Comparison of ENCODE assay signal across 8 cellular contexts in genomic region chr13:27353166-27353583, GRCh38.
A peak's percentile ranks its signal among the peaks of the same experiment; 100 is the strongest.
DNase-seq lines count a peak whose midpoint lies in the region; ATAC-seq, FAIRE-seq and TF ChIP-seq lines count a peak whose summit lies in the region.

No MANE protein-coding gene starts in this region.

- intact Hi-C loops in Calu3 (cut with micrococcal nuclease; ENCODE audit: unreplicated experiment): no loop called here

- no peak overlapping the region for H3K27ac Mint-ChIP-seq in Calu3 (ENCODE audit: unreplicated experiment)

- H3K4me1 Mint-ChIP-seq in Calu3 (ENCODE audit: low read depth, unreplicated experiment): peaks cover 8% of the 10 kb centered on the region

- DNase-seq in GM12865 (ENCODE audit: low read depth) (peak; percentile 92), astrocyte of the hippocampus (ENCODE audit: low read depth, low spot score) (peak; percentile 72), small intestine (peak; percentile 78), coronary artery (ENCODE audit: low spot score) (no peak), dedifferentiated amniotic fluid mesenchymal stem cell (ENCODE audit: extremely low spot score) (no peak), Calu3 (no peak)

- 7 to 32% (median 14%) methylated on average over 9 of the region's 9 CpGs for WGBS in small intestine, 3 donors

- BruUV-seq in Calu3 (replicated peaks; lab: Mats Ljungman, UMichigan): no TSS peak

- TF ChIP-seq CTCF in GM12865 (IDR thresholded peaks at IDR 0.05; ENCODE audit: insufficient read depth, low read depth, low read length, missing control alignments) (no peak), coronary artery (IDR thresholded peaks at IDR 0.05) (no peak), Calu3 (IDR thresholded peaks at IDR 0.05; ENCODE audit: unreplicated experiment) (no peak)

- H3K36me3 ChIP-seq in small intestine (ENCODE audit: control insufficient read depth in 2 of 2, insufficient read depth in 2 of 2, low read length in 2 of 2): no peaks in the 10 kb centered on the region

- no peaks in the 10 kb centered on the region for H3K4me1 ChIP-seq in small intestine (ENCODE audit: control insufficient read depth in 2 of 2, insufficient read depth in 1 of 2, low read depth in 1 of 2, low read length in 1 of 2)

- no peak for FAIRE-seq in small intestine (lab: Jason Lieb, UNC)

- peaks cover 33% of the 10 kb centered on the region for H3K27me3 Mint-ChIP-seq in Calu3 (ENCODE audit: unreplicated experiment)

- CTCF ChIA-PET in Calu3 (lab: Charles Lee): interaction anchor here (1.0 kb wide), 1 partner anchor 83 kb away, joined by 3 read pairs; the partner anchor contains the start of gene RASL11A

- peak overlapping the region; percentile 46 to 63 for H3K27ac ChIP-seq in small intestine (ENCODE audit: low read depth in 1 of 2, low read length in 1 of 2)
- no peak overlapping the region for H3K27ac ChIP-seq in coronary artery

- no peaks in the 10 kb centered on the region for H3K36me3 Mint-ChIP-seq in Calu3 (ENCODE audit: insufficient read depth, unreplicated experiment)

- ATAC-seq in GM21423 (IDR thresholded peaks at IDR 0.05; ENCODE audit: unreplicated experiment) (peak; percentile 91), HG03565 (IDR thresholded peaks at IDR 0.05; ENCODE audit: unreplicated experiment) (peak; percentile 97)

- no peaks in the 10 kb centered on the region for H3K9me3 Mint-ChIP-seq in Calu3 (ENCODE audit: low read depth, unreplicated experiment)

- H3K9me3 ChIP-seq in small intestine (ENCODE audit: control insufficient read depth, low read depth): no peaks in the 10 kb centered on the region

- H3K4me3 ChIP-seq in GM12865 (ENCODE audit: low read depth, low read length): peak overlapping the region; percentile 1
- peak overlapping the region in 1 of 2 donors; percentile 31 for H3K4me3 ChIP-seq in small intestine (ENCODE audit: low read depth in 1 of 2, low read length in 2 of 2)
- no peak overlapping the region for H3K4me3 ChIP-seq in coronary artery

- no peak overlapping the region for H3K4me3 Mint-ChIP-seq in Calu3 (ENCODE audit: low read depth, unreplicated experiment)

- no peaks in the 10 kb centered on the region for H3K27me3 ChIP-seq in small intestine (ENCODE audit: control insufficient read depth in 2 of 2, insufficient read depth in 2 of 2, low read length in 2 of 2)

Comparison
In these comparisons a context has a peak if more than half of its experiments do, and no peak if none do; other contexts are left out.
1. DNase-seq: peak in GM12865 (single experiment), astrocyte of the hippocampus (single experiment) and small intestine (single experiment); none in coronary artery (single experiment), dedifferentiated amniotic fluid mesenchymal stem cell (single experiment) and Calu3 (single experiment).
2. H3K27ac ChIP-seq: peak in small intestine (2 of 2); none in coronary artery (0 of 2).